Comparison of ENCODE assay signal across 21 cellular contexts in genomic region chr3:11117591-11117990, GRCh38.
"Had no signal": no experiment of that assay in that cellular context is flagged by ENCODE, and none has a peak within 500 bp of the region (broad histone marks: within the 10 kb centered on the region; RNA-seq: fewer than 3 reads in every experiment).

No MANE protein-coding gene starts in this region.

- H3K27me3 ChIP-seq: colonic mucosa, neural progenitor cell, right lobe of liver, testis, tibial nerve, upper lobe of right lung, vagina had no signal

- H3K4me2 ChIP-seq: neural progenitor cell had no signal

- H3K36me3 Mint-ChIP-seq: mesothelial cell of epicardium; natural killer cell treated with Interleukin-12 subunit alpha and Interleukin-12 subunit beta and Interleukin-15 and Interleukin-18, amount 100 ng/mL, for 72 hours; neural progenitor cell; stimulated activated naive B cell treated with anti-CD40 and anti-IgM and Interleukin-4, amounts not matched to agents 10 μg/mL and 1 μg/mL and 100 μg/mL, for 72 hours had no signal

- DNase-seq: colonic mucosa; dermis blood vessel endothelial cell; heart left ventricle; hippocampal formation; occipital lobe; psoas muscle; retina; right lobe of liver; stimulated activated CD4-positive, alpha-beta T cell treated with anti-CD3 and anti-CD28 coated beads, Interleukin-2, amount 100 ng/mL, for 24 hours; stimulated activated CD4-positive, alpha-beta T cell treated with anti-CD3 and anti-CD28 coated beads, Interleukin-4, amount 100 ng/mL, for 4 hours; stimulated activated naive B cell treated with anti-CD40 and anti-IgM and Interleukin-4, amounts not matched to agents 10 μg/mL and 1 μg/mL and 100 μg/mL, for 72 hours; stimulated activated naive CD8-positive, alpha-beta T cell treated with anti-CD3 and anti-CD28 coated beads, Interleukin-15, amount 100 ng/mL, for 72 hours; testis; upper lobe of right lung had no signal

- H3K36me3 ChIP-seq: colonic mucosa, heart left ventricle, neural progenitor cell, right lobe of liver, tibial nerve, upper lobe of right lung, vagina had no signal

- H3K4me3 ChIP-seq: colonic mucosa, heart left ventricle, neural progenitor cell, psoas muscle, right lobe of liver, skin epidermis, testis, tibial nerve, upper lobe of right lung, vagina had no signal

- H3K4me1 Mint-ChIP-seq: mesothelial cell of epicardium; neural progenitor cell; stimulated activated naive B cell treated with anti-CD40 and anti-IgM and Interleukin-4, amounts not matched to agents 10 μg/mL and 1 μg/mL and 100 μg/mL, for 72 hours; stimulated activated naive CD8-positive, alpha-beta T cell treated with anti-CD3 and anti-CD28 coated beads, Interleukin-15, amount 100 ng/mL, for 72 hours had no signal

- FAIRE-seq: frontal cortex had no signal

- H3K27ac ChIP-seq: colonic mucosa, heart left ventricle, neural progenitor cell, psoas muscle, right lobe of liver, testis, tibial nerve, upper lobe of right lung, vagina had no signal

- H3K27ac Mint-ChIP-seq: mesothelial cell of epicardium; natural killer cell treated with Interleukin-12 subunit alpha and Interleukin-12 subunit beta and Interleukin-15 and Interleukin-18, amount 100 ng/mL, for 72 hours; neural progenitor cell; stimulated activated naive B cell treated with anti-CD40 and anti-IgM and Interleukin-4, amounts not matched to agents 10 μg/mL and 1 μg/mL and 100 μg/mL, for 72 hours; stimulated activated naive CD8-positive, alpha-beta T cell treated with anti-CD3 and anti-CD28 coated beads, Interleukin-15, amount 100 ng/mL, for 72 hours had no signal

- H3K4me1 ChIP-seq: colonic mucosa, neural progenitor cell, psoas muscle, right lobe of liver, testis, upper lobe of right lung, vagina had no signal

- H3K4me3 Mint-ChIP-seq: mesothelial cell of epicardium; natural killer cell treated with Interleukin-12 subunit alpha and Interleukin-12 subunit beta and Interleukin-15 and Interleukin-18, amount 100 ng/mL, for 72 hours; neural progenitor cell; stimulated activated naive B cell treated with anti-CD40 and anti-IgM and Interleukin-4, amounts not matched to agents 10 μg/mL and 1 μg/mL and 100 μg/mL, for 72 hours; stimulated activated naive CD8-positive, alpha-beta T cell treated with anti-CD3 and anti-CD28 coated beads, Interleukin-15, amount 100 ng/mL, for 72 hours had no signal

- H3K9me3 ChIP-seq: colonic mucosa, psoas muscle, right lobe of liver, testis, upper lobe of right lung, vagina had no signal

- H3K9ac ChIP-seq: neural progenitor cell had no signal

- H2AFZ ChIP-seq: neural progenitor cell had no signal

- H3K9me3 Mint-ChIP-seq: natural killer cell treated with Interleukin-12 subunit alpha and Interleukin-12 subunit beta and Interleukin-15 and Interleukin-18, amount 100 ng/mL, for 72 hours had no signal
